1 cellular context compared by ENCODE assay signal in genomic region chr12:121829250-121829918, GRCh38.
TF ChIP-seq lines count a peak whose summit lies in the region.

No MANE protein-coding gene starts in this region.

TF ChIP-seq in GM12878, 131 proteins besides CTCF, POLR2A, EP300 and RAD21:
- TF ChIP-seq NFYA (IDR thresholded peaks at IDR 0.05; ENCODE audit: borderline replicate concordance, low read depth, low read length) (no peak), GABPA (IDR thresholded peaks at IDR 0.05; ENCODE audit: low read depth) (no peak), NR2C1 (IDR thresholded peaks at IDR 0.05) (no peak), HDGF (IDR thresholded peaks at IDR 0.05) (no peak), SKIL (IDR thresholded peaks at IDR 0.05; ENCODE audit: low read depth, poor library complexity, severe bottlenecking) (no peak)
